In genomic region chr14:94342334-94342934, GRCh38 we compare ENCODE assay signal across 8 cellular contexts. TPM values are rescaled to one million over a fixed set of nuclear protein-coding genes. Genes with fewer than 3 reads are reported as not detected.
DNase-seq lines count a peak whose midpoint lies in the region; ATAC-seq and TF ChIP-seq lines count a peak whose summit lies in the region.

No MANE protein-coding gene starts in this region.

- no peaks in the 10 kb centered on the region for H3K36me3 ChIP-seq in Caco-2 (ENCODE audit: control insufficient read depth, insufficient read depth, low read length)
- no peaks in the 10 kb centered on the region for H3K36me3 ChIP-seq in CD8-positive, alpha-beta T cell (ENCODE audit: insufficient read depth, low read length)

- no peak for ATAC-seq in GM21390 (IDR thresholded peaks at IDR 0.05; ENCODE audit: unreplicated experiment)
- no peak for ATAC-seq in CD8-positive, alpha-beta T cell

- BruUV-seq in Caco-2 (replicated peaks; lab: Mats Ljungman, UMichigan), result no TSS peak

- no peak overlapping the region for H3K4me3 Mint-ChIP-seq in Caco-2 (ENCODE audit: unreplicated experiment)
- no peak overlapping the region for H3K4me3 Mint-ChIP-seq in CD8-positive, alpha-beta T cell

- no peaks in the 10 kb centered on the region for H3K27me3 ChIP-seq in Caco-2 (replicated peaks; ENCODE audit: control insufficient read depth, insufficient read depth, low read length)
- no peaks in the 10 kb centered on the region for H3K27me3 ChIP-seq in CD8-positive, alpha-beta T cell (ENCODE audit: insufficient read depth, low read length)

- intact Hi-C loops in Caco-2 (cut with micrococcal nuclease; ENCODE audit: unreplicated experiment), result no loop called here
- intact Hi-C loops in CD8-positive, alpha-beta T cell (cut with DNase I, micrococcal nuclease), result no loop called here

- TF ChIP-seq CTCF in Caco-2 (IDR thresholded peaks at IDR 0.05; ENCODE audit: insufficient read depth in 1 of 2, low read depth in 1 of 2, low read length in 1 of 2, severe bottlenecking in 1 of 2, unreplicated experiment in 1 of 2), result no peak
- no peak for TF ChIP-seq CTCF in CD8-positive, alpha-beta T cell (IDR thresholded peaks at IDR 0.05)

- no peaks in the 10 kb centered on the region for H3K36me3 Mint-ChIP-seq in Caco-2 (ENCODE audit: insufficient read depth, unreplicated experiment)
- no peaks in the 10 kb centered on the region for H3K36me3 Mint-ChIP-seq in CD8-positive, alpha-beta T cell

- H3K27ac Mint-ChIP-seq in Caco-2 (ENCODE audit: unreplicated experiment), result no peak overlapping the region
- H3K27ac Mint-ChIP-seq in CD8-positive, alpha-beta T cell, result no peak overlapping the region

- no peak overlapping the region for H3K4me3 ChIP-seq in Caco-2 (ENCODE audit: low read depth, low read length)
- H3K4me3 ChIP-seq in CD8-positive, alpha-beta T cell (ENCODE audit: low read depth, low read length), result no peak overlapping the region

- H3K27me3 Mint-ChIP-seq in Caco-2 (ENCODE audit: insufficient read depth, unreplicated experiment), result no peaks in the 10 kb centered on the region
- H3K27me3 Mint-ChIP-seq in CD8-positive, alpha-beta T cell (ENCODE audit: low read depth), result peaks cover 29% of the 10 kb centered on the region

- H3K27ac ChIP-seq in CD8-positive, alpha-beta T cell (ENCODE audit: low read depth, low read length), result no peak overlapping the region

- peaks cover 21% of the 10 kb centered on the region for H3K4me1 Mint-ChIP-seq in Caco-2 (ENCODE audit: low read depth, unreplicated experiment)
- H3K4me1 Mint-ChIP-seq in CD8-positive, alpha-beta T cell (ENCODE audit: low read depth), result no peaks in the 10 kb centered on the region

- peaks cover 27% of the 10 kb centered on the region for H3K4me1 ChIP-seq in Caco-2
- H3K4me1 ChIP-seq in CD8-positive, alpha-beta T cell (ENCODE audit: insufficient read depth, low read length), result no peaks in the 10 kb centered on the region

- POLR2A ChIA-PET in Caco-2 (lab: Charles Lee), result no interaction called here
- POLR2A ChIA-PET in CD8-positive, alpha-beta T cell (lab: Charles Lee), result no interaction called here

- DNase-seq in activated CD4-positive, alpha-beta T cell treated with anti-CD3 and anti-CD28 coated beads, Interleukin-2, amount 50 U/mL, for 48 hours, result peak; percentile 29 to 36
- DNase-seq in activated CD4-positive, alpha-beta T cell treated with anti-CD3 and anti-CD28 coated beads, Interleukin-2, amount 50 U/mL, for 4 hours, result no peak
- DNase-seq in NCI-H774 (lab: John Stamatoyannopoulos, UW), result peak; percentile 60
- peak; percentile 74 for DNase-seq in epidermal melanocyte (ENCODE audit: insufficient read length, low spot score)
- peak; percentile 98 for DNase-seq in non-pigmented ciliary epithelial cell (ENCODE audit: low read depth)
- no peak for DNase-seq in Caco-2
- DNase-seq in CD8-positive, alpha-beta T cell, result no peak

- CTCF ChIA-PET in Caco-2 (lab: Charles Lee), result no interaction called here
- CTCF ChIA-PET in CD8-positive, alpha-beta T cell (lab: Charles Lee), result no interaction called here

- no peaks in the 10 kb centered on the region for H3K9me3 ChIP-seq in Caco-2
- H3K9me3 ChIP-seq in CD8-positive, alpha-beta T cell (ENCODE audit: low read length), result no peaks in the 10 kb centered on the region

- H3K9me3 Mint-ChIP-seq in Caco-2 (ENCODE audit: unreplicated experiment), result no peaks in the 10 kb centered on the region
- no peaks in the 10 kb centered on the region for H3K9me3 Mint-ChIP-seq in CD8-positive, alpha-beta T cell

RNA-seq across cellular contexts. Expression of gene SERPINA6, which starts 19.3 kb away (rescaled TPM):
- total RNA-seq in Caco-2 (2022), result 0.32 and 0.56 TPM in 2 replicates
- total RNA-seq in CD8-positive, alpha-beta T cell, result not detected

RNA-seq across cellular contexts. Expression of gene SERPINA2, which starts 24.1 kb away (rescaled TPM):
- total RNA-seq in Caco-2 (2022), result not detected in 2 replicates
- total RNA-seq in CD8-positive, alpha-beta T cell, result not detected

RNA-seq across cellular contexts. Expression of gene SERPINA1, which starts 46.0 kb away (rescaled TPM):
- 150 and 178 TPM in 2 replicates for total RNA-seq in Caco-2 (2022)
- under 1 TPM; 0.35 to 0.42 TPM for total RNA-seq in CD8-positive, alpha-beta T cell

RNA-seq across cellular contexts. Expression of gene SERPINA10, which starts 49.4 kb away (rescaled TPM):
- total RNA-seq in Caco-2 (2022), result 5.6 and 7.3 TPM in 2 replicates
- total RNA-seq in CD8-positive, alpha-beta T cell, result not detected

Comparison
In these comparisons a context has a peak if more than half of its experiments do, and no peak if none do; other contexts are left out.
1. DNase-seq: peak in activated CD4-positive, alpha-beta T cell treated with anti-CD3 and anti-CD28 coated beads, Interleukin-2, amount 50 U/mL, for 48 hours (2 of 2), NCI-H774 (single experiment), epidermal melanocyte (single experiment) and non-pigmented ciliary epithelial cell (single experiment); none in activated CD4-positive, alpha-beta T cell treated with anti-CD3 and anti-CD28 coated beads, Interleukin-2, amount 50 U/mL, for 4 hours (0 of 2), Caco-2 (0 of 2) and CD8-positive, alpha-beta T cell (0 of 7).
2. RNA of gene SERPINA1, which starts 46.0 kb away (total RNA-seq): 150 to 178 TPM in Caco-2; 0.35 to 0.42 TPM in CD8-positive, alpha-beta T cell; every median in the first group is over 100 times any median in the second.